11 cellular contexts compared by ENCODE assay signal in genomic region chr17:63954402-63955063, GRCh38. TPM values are rescaled to one million over a fixed set of nuclear protein-coding genes. Genes with fewer than 3 reads are reported as not detected.
A peak's percentile ranks its signal among the peaks of the same experiment; 100 is the strongest.
DNase-seq lines count a peak whose midpoint lies in the region; ATAC-seq, FAIRE-seq and TF ChIP-seq lines count a peak whose summit lies in the region.
"Had no signal": no experiment of that assay in that cellular context is flagged by ENCODE, and none has a peak within 500 bp of the region (broad histone marks: within the 10 kb centered on the region; RNA-seq: fewer than 3 reads in every experiment).

No MANE protein-coding gene starts in this region.

- H3K9ac ChIP-seq in neural cell (ENCODE audit: low read length) (peak overlapping the region; percentile 12), kidney (ENCODE audit: low read length in 2 of 2) (no peak overlapping the region)

- TF ChIP-seq CTCF in neural cell (IDR thresholded peaks at IDR 0.05; ENCODE audit: poor library complexity, severe bottlenecking) (no peak), kidney (IDR thresholded peaks at IDR 0.05; ENCODE audit: borderline replicate concordance, extremely low read depth, insufficient read depth) (no peak)

- no peaks in the 10 kb centered on the region for H3K4me1 ChIP-seq in kidney (ENCODE audit: control insufficient read depth in 1 of 2, insufficient read depth in 1 of 2, low read depth in 1 of 2, low read length in 2 of 2)

- TF ChIP-seq EP300 in neural cell (conservative IDR thresholded peaks at IDR 0.05; ENCODE audit: poor library complexity, severe bottlenecking), result no peak

- CTCF ChIA-PET in activated CD4-positive, alpha-beta T cell treated with anti-CD3 and anti-CD28 coated beads, Interleukin-2, amount 10 ng/mL, durations not matched to agents 7 days and 5 days (lab: Charles Lee), result interaction anchor here (0.6 to 1.5 kb wide), 8 partner anchors 9 to 106 kb away, joined by 3 to 5 read pairs (median 3); partner anchors contain the start of genes GH1 and ICAM2

- DNase-seq in NCI-H1436 (lab: John Stamatoyannopoulos, UW) (peak; percentile 16), NCI-H1436 treated with DMSO at 0.1 percent for 48 hours (lab: John Stamatoyannopoulos, UW) (no peak), kidney (no peak), kidney glomerular epithelial cell (lab: John Stamatoyannopoulos, UW) (no peak), C1 segment of cervical spinal cord (lab: John Stamatoyannopoulos, UW) (no peak)
- peak; percentile 40 for DNase-seq in activated CD4-positive, alpha-beta T cell treated with anti-CD3 and anti-CD28 coated beads, Interleukin-2, amount 10 ng/mL, durations not matched to agents 7 days and 5 days
- DNase-seq: testis had no signal

- H3K4me2 ChIP-seq in neural cell (ENCODE audit: low read length), result no peak overlapping the region

- H3K9me2 ChIP-seq in neural cell (ENCODE audit: insufficient read depth, low read length), result no peaks in the 10 kb centered on the region

- H3K9me3 ChIP-seq in neural cell (ENCODE audit: low read length) (no peaks in the 10 kb centered on the region), kidney (ENCODE audit: control insufficient read depth in 1 of 2, low read length in 2 of 2) (no peaks in the 10 kb centered on the region)
- H3K9me3 ChIP-seq: testis had no signal

- H3K4me3 ChIP-seq in neural cell (ENCODE audit: low read length) (no peak overlapping the region), kidney (ENCODE audit: low read length in 2 of 2) (no peak overlapping the region)
- H3K4me3 ChIP-seq: testis had no signal

- no peaks in the 10 kb centered on the region for H3F3A ChIP-seq in neural cell (ENCODE audit: insufficient read depth, low read length, poor library complexity, severe bottlenecking)

- H3K27me3 ChIP-seq in neural cell (ENCODE audit: insufficient read depth, low read depth, low read length), result no peaks in the 10 kb centered on the region
- H3K27me3 ChIP-seq: testis had no signal

- H3K36me3 ChIP-seq in neural cell (ENCODE audit: insufficient read depth, low read length), result no peaks in the 10 kb centered on the region
- no peaks in the 10 kb centered on the region for H3K36me3 ChIP-seq in kidney (ENCODE audit: control insufficient read depth in 1 of 2, insufficient read depth in 2 of 2, low read length in 2 of 2)

- H3K4me1 Mint-ChIP-seq in activated CD4-positive, alpha-beta T cell treated with anti-CD3 and anti-CD28 coated beads, Interleukin-2, amount 10 ng/mL, durations not matched to agents 7 days and 5 days, result peaks cover 26% of the 10 kb centered on the region

- ATAC-seq in HG02973 (IDR thresholded peaks at IDR 0.05; ENCODE audit: unreplicated experiment), result peak; percentile 39

- no peak overlapping the region for H2AFZ ChIP-seq in neural cell (ENCODE audit: low read depth, low read length)

- H3K36me3 Mint-ChIP-seq in activated CD4-positive, alpha-beta T cell treated with anti-CD3 and anti-CD28 coated beads, Interleukin-2, amount 10 ng/mL, durations not matched to agents 7 days and 5 days (ENCODE audit: low read depth), result no peaks in the 10 kb centered on the region

- intact Hi-C loops in kidney (cut with DNase I), result no loop called here

- FAIRE-seq in kidney (lab: Jason Lieb, UNC), result no peak

- H4K20me1 ChIP-seq in neural cell (ENCODE audit: insufficient read depth), result no peaks in the 10 kb centered on the region

- no peaks in the 10 kb centered on the region for H3K79me2 ChIP-seq in neural cell (replicated peaks; ENCODE audit: insufficient read depth, low read length)

- H3K27ac ChIP-seq in neural cell (ENCODE audit: low read length), result no peak overlapping the region
- H3K27ac ChIP-seq in kidney (ENCODE audit: low read depth in 2 of 2, low read length in 2 of 2), result no peak overlapping the region
- H3K27ac ChIP-seq: testis had no signal

- no peaks in the 10 kb centered on the region for H3K9me3 Mint-ChIP-seq in activated CD4-positive, alpha-beta T cell treated with anti-CD3 and anti-CD28 coated beads, Interleukin-2, amount 10 ng/mL, durations not matched to agents 7 days and 5 days

- no peak for TF ChIP-seq RAD21 in neural cell (conservative IDR thresholded peaks at IDR 0.05)

- POLR2A ChIA-PET in activated CD4-positive, alpha-beta T cell treated with anti-CD3 and anti-CD28 coated beads, Interleukin-2, amount 10 ng/mL, durations not matched to agents 7 days and 5 days (lab: Charles Lee), result no interaction called here

- H3K27ac Mint-ChIP-seq in activated CD4-positive, alpha-beta T cell treated with anti-CD3 and anti-CD28 coated beads, Interleukin-2, amount 10 ng/mL, durations not matched to agents 7 days and 5 days, result peak overlapping the region; percentile 69

- no peak overlapping the region for H3K4me3 Mint-ChIP-seq in activated CD4-positive, alpha-beta T cell treated with anti-CD3 and anti-CD28 coated beads, Interleukin-2, amount 10 ng/mL, durations not matched to agents 7 days and 5 days

- no peaks in the 10 kb centered on the region for H3K27me3 Mint-ChIP-seq in activated CD4-positive, alpha-beta T cell treated with anti-CD3 and anti-CD28 coated beads, Interleukin-2, amount 10 ng/mL, durations not matched to agents 7 days and 5 days

TF ChIP-seq in neural cell, 6 proteins besides CTCF, POLR2A, EP300 and RAD21:
- TF ChIP-seq MXI1 (conservative IDR thresholded peaks at IDR 0.05; ENCODE audit: poor library complexity, severe bottlenecking) (no peak), EZH2 (IDR thresholded peaks at IDR 0.05; ENCODE audit: borderline replicate concordance, insufficient read depth, low read length, poor library complexity, severe bottlenecking) (no peak), TAF1 (IDR thresholded peaks at IDR 0.05; ENCODE audit: low read depth) (no peak), SMC3 (conservative IDR thresholded peaks at IDR 0.05; ENCODE audit: poor library complexity) (no peak), POLR2AphosphoS5 (IDR thresholded peaks at IDR 0.05) (no peak)
- TF ChIP-seq, protein P1, sequence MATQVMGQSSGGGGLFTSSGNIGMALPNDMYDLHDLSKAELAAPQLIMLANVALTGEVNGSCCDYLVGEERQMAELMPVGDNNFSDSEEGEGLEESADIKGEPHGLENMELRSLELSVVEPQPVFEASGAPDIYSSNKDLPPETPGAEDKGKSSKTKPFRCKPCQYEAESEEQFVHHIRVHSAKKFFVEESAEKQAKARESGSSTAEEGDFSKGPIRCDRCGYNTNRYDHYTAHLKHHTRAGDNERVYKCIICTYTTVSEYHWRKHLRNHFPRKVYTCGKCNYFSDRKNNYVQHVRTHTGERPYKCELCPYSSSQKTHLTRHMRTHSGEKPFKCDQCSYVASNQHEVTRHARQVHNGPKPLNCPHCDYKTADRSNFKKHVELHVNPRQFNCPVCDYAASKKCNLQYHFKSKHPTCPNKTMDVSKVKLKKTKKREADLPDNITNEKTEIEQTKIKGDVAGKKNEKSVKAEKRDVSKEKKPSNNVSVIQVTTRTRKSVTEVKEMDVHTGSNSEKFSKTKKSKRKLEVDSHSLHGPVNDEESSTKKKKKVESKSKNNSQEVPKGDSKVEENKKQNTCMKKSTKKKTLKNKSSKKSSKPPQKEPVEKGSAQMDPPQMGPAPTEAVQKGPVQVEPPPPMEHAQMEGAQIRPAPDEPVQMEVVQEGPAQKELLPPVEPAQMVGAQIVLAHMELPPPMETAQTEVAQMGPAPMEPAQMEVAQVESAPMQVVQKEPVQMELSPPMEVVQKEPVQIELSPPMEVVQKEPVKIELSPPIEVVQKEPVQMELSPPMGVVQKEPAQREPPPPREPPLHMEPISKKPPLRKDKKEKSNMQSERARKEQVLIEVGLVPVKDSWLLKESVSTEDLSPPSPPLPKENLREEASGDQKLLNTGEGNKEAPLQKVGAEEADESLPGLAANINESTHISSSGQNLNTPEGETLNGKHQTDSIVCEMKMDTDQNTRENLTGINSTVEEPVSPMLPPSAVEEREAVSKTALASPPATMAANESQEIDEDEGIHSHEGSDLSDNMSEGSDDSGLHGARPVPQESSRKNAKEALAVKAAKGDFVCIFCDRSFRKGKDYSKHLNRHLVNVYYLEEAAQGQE (IDR thresholded peaks at IDR 0.05; ENCODE audit: borderline replicate concordance), result no peak

RNA-seq across cellular contexts. Expression of gene SCN4A, which starts 18.2 kb away (rescaled TPM):
- under 1 TPM; 0.04 to 0.17 TPM for total RNA-seq in activated CD4-positive, alpha-beta T cell treated with anti-CD3 and anti-CD28 coated beads, Interleukin-2, amount 10 ng/mL, durations not matched to agents 7 days and 5 days
- polyA plus RNA-seq in neural cell, result not detected in 2 replicates
- polyA minus RNA-seq in neural cell, result not detected in 2 replicates
- total RNA-seq in kidney, result 3.4 TPM
- polyA plus RNA-seq in kidney (ENCODE audit: insufficient read depth, low read depth, low replicate concordance), result 0.19 TPM

RNA-seq across cellular contexts. Expression of gene CD79B, which starts 22.4 kb away (rescaled TPM):
- total RNA-seq in activated CD4-positive, alpha-beta T cell treated with anti-CD3 and anti-CD28 coated beads, Interleukin-2, amount 10 ng/mL, durations not matched to agents 7 days and 5 days, result 10 to 100 TPM; 34.6 to 39.9 TPM
- not detected in 2 replicates for polyA plus RNA-seq in neural cell
- polyA minus RNA-seq in neural cell, result not detected in 2 replicates
- 11.4 TPM for total RNA-seq in kidney
- 5.2 TPM for polyA plus RNA-seq in kidney (ENCODE audit: insufficient read depth, low read depth, low replicate concordance)
- polyA plus RNA-seq: AG04450 had no signal

RNA-seq across cellular contexts. Expression of gene GH1, which starts 35.9 kb away (rescaled TPM):
- not detected for total RNA-seq in activated CD4-positive, alpha-beta T cell treated with anti-CD3 and anti-CD28 coated beads, Interleukin-2, amount 10 ng/mL, durations not matched to agents 7 days and 5 days
- polyA plus RNA-seq in neural cell (not detected in 2 replicates), kidney (ENCODE audit: insufficient read depth, low read depth, low replicate concordance) (not detected)
- not detected in 2 replicates for polyA minus RNA-seq in neural cell
- total RNA-seq in kidney, result not detected
- total RNA-seq: posterior vena cava had no signal
- polyA plus RNA-seq: AG04450 had no signal

RNA-seq across cellular contexts. Expression of gene CSHL1, which starts 43.5 kb away (rescaled TPM):
- total RNA-seq in activated CD4-positive, alpha-beta T cell treated with anti-CD3 and anti-CD28 coated beads, Interleukin-2, amount 10 ng/mL, durations not matched to agents 7 days and 5 days, result not detected
- polyA plus RNA-seq in neural cell, result not detected in 2 replicates
- not detected in 2 replicates for polyA minus RNA-seq in neural cell
- not detected for total RNA-seq in kidney
- not detected for polyA plus RNA-seq in kidney (ENCODE audit: insufficient read depth, low read depth, low replicate concordance)
- total RNA-seq: posterior vena cava, testis had no signal
- polyA plus RNA-seq: AG04450 had no signal

RNA-seq across cellular contexts. Expression of gene PRR29, which starts 43.6 kb away (rescaled TPM):
- 1 to 10 TPM; 3.8 TPM for total RNA-seq in activated CD4-positive, alpha-beta T cell treated with anti-CD3 and anti-CD28 coated beads, Interleukin-2, amount 10 ng/mL, durations not matched to agents 7 days and 5 days
- polyA plus RNA-seq in neural cell, result 2.8 and 3.8 TPM in 2 replicates
- polyA minus RNA-seq in neural cell, result 2.2 and 3.4 TPM in 2 replicates
- 4.4 TPM for total RNA-seq in kidney
- polyA plus RNA-seq in kidney (ENCODE audit: insufficient read depth, low read depth, low replicate concordance), result 1.2 TPM

Comparison
In these comparisons a context has a peak if more than half of its experiments do, and no peak if none do; other contexts are left out.
1. DNase-seq: peak in NCI-H1436 (single experiment) and activated CD4-positive, alpha-beta T cell treated with anti-CD3 and anti-CD28 coated beads, Interleukin-2, amount 10 ng/mL, durations not matched to agents 7 days and 5 days (single experiment); none in NCI-H1436 treated with DMSO at 0.1 percent for 48 hours (single experiment), kidney (single experiment), kidney glomerular epithelial cell (single experiment) and C1 segment of cervical spinal cord (0 of 14).